Comparison of ENCODE assay signal across 13 cellular contexts in the genomic region with DNA sequence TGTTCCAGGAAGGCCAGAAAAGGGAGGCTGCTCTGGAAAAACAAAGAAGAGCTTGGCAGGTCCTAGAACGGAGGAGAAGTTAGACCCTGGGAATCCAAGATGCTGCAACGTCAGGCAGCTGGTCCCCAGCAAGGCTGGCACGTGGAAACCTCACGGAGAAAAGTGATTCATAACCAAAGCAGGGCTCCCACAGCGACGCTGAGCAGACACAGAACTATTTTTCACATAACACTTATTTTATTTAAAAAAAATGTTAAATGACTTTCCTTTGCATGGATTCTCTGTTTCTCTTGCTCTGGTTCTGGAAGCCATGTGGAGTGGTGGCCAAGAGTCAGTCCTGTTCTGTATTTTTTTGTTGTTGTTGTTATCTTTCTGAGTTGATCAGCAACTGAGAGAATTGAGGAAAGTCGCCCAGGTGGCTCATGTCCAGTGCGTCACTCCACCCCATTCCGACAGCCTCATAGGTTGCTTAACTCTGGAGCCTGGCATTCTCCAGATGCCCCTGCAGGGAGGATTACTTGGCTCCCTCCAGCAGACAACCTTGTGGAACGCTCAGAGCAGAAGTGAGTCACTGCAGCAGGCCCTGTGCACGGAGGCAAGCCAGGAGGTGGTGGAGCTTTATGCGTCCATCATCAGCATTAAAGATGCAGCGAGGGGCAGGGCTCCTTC.
A peak's percentile ranks its signal among the peaks of the same experiment; 100 is the strongest.
DNase-seq lines count a peak whose midpoint lies in the region; ATAC-seq, FAIRE-seq and TF ChIP-seq lines count a peak whose summit lies in the region.
"Had no signal": no experiment of that assay in that cellular context is flagged by ENCODE, and none has a peak within 500 bp of the region (broad histone marks: within the 10 kb centered on the region; RNA-seq: fewer than 3 reads in every experiment).

No MANE protein-coding gene starts in this region.

- H3K18ac ChIP-seq in neuronal stem cell (ENCODE audit: low read length): no peak overlapping the region

- no peaks in the 10 kb centered on the region for H3K79me1 ChIP-seq in neuronal stem cell (ENCODE audit: low read depth, low read length)

- H3K9me3 ChIP-seq in keratinocyte (ENCODE audit: control insufficient read depth, low read depth, low read length) (no peaks in the 10 kb centered on the region), thyroid gland (no peaks in the 10 kb centered on the region), neuronal stem cell (replicated peaks in 1 of 2; ENCODE audit: control insufficient read depth in 2 of 2, insufficient read depth in 1 of 2, low read depth in 1 of 2, low read length in 2 of 2) (peaks cover 0 to 1% of the 10 kb centered on the region in 2 donors)

- CTCF ChIA-PET in MCF 10A (lab: Yijun Ruan, JAX): interaction anchor here (0.8 kb wide), 1 partner anchor 23 kb away, joined by 3 read pairs; no protein-coding TSS in a partner anchor

- H2BK5ac ChIP-seq in neuronal stem cell (ENCODE audit: low read length): no peak overlapping the region

- POLR2A ChIA-PET in MCF 10A (lab: Yijun Ruan, JAX): interaction anchor here (0.5 to 1.5 kb wide), 11 partner anchors 17 to 681 kb away, joined by 3 to 7 read pairs (median 3); partner anchors contain the start of genes HDAC4 and NDUFA10

- peak overlapping the region; percentile 20 for H3K27ac ChIP-seq in keratinocyte (ENCODE audit: control insufficient read depth, insufficient read depth, low read length)
- H3K27ac ChIP-seq in thyroid gland: no peak overlapping the region
- no peak overlapping the region for H3K27ac ChIP-seq in neuronal stem cell (replicated peaks; ENCODE audit: low read length)

- peak overlapping the region; percentile 84 for H3K27ac Mint-ChIP-seq in MCF 10A (ENCODE audit: low read depth, unreplicated experiment)
- H3K27ac Mint-ChIP-seq: activated CD4-positive, alpha-beta T cell treated with anti-CD3 and anti-CD28 coated beads, Interleukin-2, amount 10 ng/mL, durations not matched to agents 24 days and 14 days had no signal

- H3K36me3 ChIP-seq in keratinocyte (ENCODE audit: control insufficient read depth in 2 of 2, extremely low read depth in 1 of 2, insufficient read depth in 2 of 2, low read length in 2 of 2) (no peaks in the 10 kb centered on the region), thyroid gland (no peaks in the 10 kb centered on the region), neuronal stem cell (replicated peaks in 1 of 2; ENCODE audit: control insufficient read depth in 2 of 2, insufficient read depth in 2 of 2, low read length in 2 of 2) (no peaks in the 10 kb centered on the region)

- H3K9me1 ChIP-seq in keratinocyte (ENCODE audit: control insufficient read depth, extremely low read depth, insufficient read depth, low read length): no peaks in the 10 kb centered on the region

- H2AK5ac ChIP-seq in neuronal stem cell (ENCODE audit: low read depth, low read length): no peak overlapping the region

- FAIRE-seq in keratinocyte (lab: Jason Lieb, UNC): peak; percentile 98

- no peak overlapping the region for H3K14ac ChIP-seq in neuronal stem cell (ENCODE audit: low read length)

- DNase-seq in left cardiac atrium: peak; percentile 36
- no peak for DNase-seq in cardiac septum (ENCODE audit: low spot score)
- peak; percentile 95 for DNase-seq in MCF 10A (ENCODE audit: unreplicated experiment)
- DNase-seq in keratinocyte (ENCODE audit: low read depth, low spot score): peak; percentile 59
- no peak for DNase-seq in thyroid gland
- no peak for DNase-seq in NCI-H82 (lab: John Stamatoyannopoulos, UW)
- DNase-seq in neuronal stem cell (ENCODE audit: low spot score): no peak
- DNase-seq: activated CD4-positive, alpha-beta T cell treated with anti-CD3 and anti-CD28 coated beads, Interleukin-2, amount 10 ng/mL, durations not matched to agents 24 days and 14 days; NCI-H1436 treated with DMSO at 0.1 percent for 48 hours; SHP77 treated with DMSO at 0.1 percent for 48 hours had no signal

- no peak for TF ChIP-seq POLR2A in thyroid gland (IDR thresholded peaks at IDR 0.05)

- peaks cover 10% of the 10 kb centered on the region for H3K4me1 Mint-ChIP-seq in MCF 10A (ENCODE audit: insufficient read depth, unreplicated experiment)
- H3K4me1 Mint-ChIP-seq: neural crest cell had no signal

- intact Hi-C loops in left cardiac atrium (cut with DNase I) (no loop called here), cardiac septum (cut with DNase I) (no loop called here), MCF 10A (cut with micrococcal nuclease) (no loop called here), thyroid gland (cut with DNase I) (no loop called here)

- H3K4me3 ChIP-seq in keratinocyte (ENCODE audit: control insufficient read depth in 2 of 3, extremely low read depth in 1 of 3, insufficient read depth in 2 of 3, low read depth in 1 of 3, low read length in 3 of 3) (no peak overlapping the region), thyroid gland (replicated peaks in 1 of 3) (no peak overlapping the region), neuronal stem cell (ENCODE audit: low read length in 2 of 2) (peak overlapping the region in 1 of 2 donors; percentile 48)

- 67 to 83% methylated on average over 12 to 13 of the region's 13 CpGs for WGBS in thyroid gland, 2 donors
- WGBS in neuronal stem cell (ENCODE audit: extremely low coverage in 2 of 2, insufficient read length in 2 of 2, insufficient replicate concordance in 1 of 2), 2 donors: no CpG with 5 or more reads among the region's 13 CpGs

- no peaks in the 10 kb centered on the region for H3K27me3 Mint-ChIP-seq in MCF 10A (ENCODE audit: insufficient read depth, unreplicated experiment)

- H2BK15ac ChIP-seq in neuronal stem cell (ENCODE audit: low read length): no peak overlapping the region

- no peaks in the 10 kb centered on the region for H3K79me2 ChIP-seq in keratinocyte (ENCODE audit: control insufficient read depth, insufficient read depth, low read length)

- BruUV-seq in MCF 10A (replicated peaks; lab: Mats Ljungman, UMichigan): no TSS peak

- no peak overlapping the region for H2BK12ac ChIP-seq in neuronal stem cell (ENCODE audit: low read length)

- no peak overlapping the region for H4K91ac ChIP-seq in neuronal stem cell (ENCODE audit: low read depth, low read length, poor library complexity)

- H3K4ac ChIP-seq in neuronal stem cell (ENCODE audit: low read length): no peak overlapping the region

- H2AFZ ChIP-seq in keratinocyte (ENCODE audit: control insufficient read depth, low read length) (no peak overlapping the region), neuronal stem cell (ENCODE audit: low read length) (no peak overlapping the region)

- peak overlapping the region; percentile 20 for H3K4me3 Mint-ChIP-seq in MCF 10A (ENCODE audit: unreplicated experiment)
- H3K4me3 Mint-ChIP-seq: activated CD4-positive, alpha-beta T cell treated with anti-CD3 and anti-CD28 coated beads, Interleukin-2, amount 10 ng/mL, durations not matched to agents 24 days and 14 days; CD14-positive monocyte; neural crest cell had no signal

- ATAC-seq in left cardiac atrium: peak; percentile 67 to 98
- ATAC-seq in HG02623 (IDR thresholded peaks at IDR 0.05; ENCODE audit: unreplicated experiment): no peak

- H2BK120ac ChIP-seq in neuronal stem cell (ENCODE audit: low read depth, low read length): no peak overlapping the region

- H4K20me1 ChIP-seq in keratinocyte (ENCODE audit: control insufficient read depth, extremely low read depth, insufficient read depth, low read length): no peaks in the 10 kb centered on the region

- no peak overlapping the region for H3K9ac ChIP-seq in keratinocyte (ENCODE audit: control insufficient read depth, extremely low read depth, insufficient read depth, low read length)
- H3K9ac ChIP-seq in neuronal stem cell (ENCODE audit: low read depth, low read length, poor library complexity): no peak overlapping the region

- H3K9me3 Mint-ChIP-seq in MCF 10A (ENCODE audit: unreplicated experiment): no peaks in the 10 kb centered on the region
- H3K9me3 Mint-ChIP-seq: activated CD4-positive, alpha-beta T cell treated with anti-CD3 and anti-CD28 coated beads, Interleukin-2, amount 10 ng/mL, durations not matched to agents 24 days and 14 days had no signal

- H3K27me3 ChIP-seq in keratinocyte (ENCODE audit: control insufficient read depth, extremely low read depth, insufficient read depth, low read length) (no peaks in the 10 kb centered on the region), thyroid gland (no peaks in the 10 kb centered on the region), neuronal stem cell (ENCODE audit: control insufficient read depth in 3 of 3, insufficient read depth in 3 of 3, low read depth in 1 of 3, low read length in 3 of 3) (no peaks in the 10 kb centered on the region)

- dilution Hi-C loops in keratinocyte (cut with MboI; ENCODE audit: extremely low pct_ligation_motif_present, low sequenced_read_pairs): no loop called here

- H3K36me3 Mint-ChIP-seq in MCF 10A (ENCODE audit: insufficient read depth, unreplicated experiment): no peaks in the 10 kb centered on the region
- H3K36me3 Mint-ChIP-seq: CD14-positive monocyte had no signal

- H3K23ac ChIP-seq in neuronal stem cell (ENCODE audit: low read depth, low read length, poor library complexity): no peak overlapping the region

- H3K4me2 ChIP-seq in keratinocyte (ENCODE audit: control insufficient read depth, extremely low read depth, insufficient read depth, low read depth, low read length) (peak overlapping the region; percentile 32), neuronal stem cell (ENCODE audit: insufficient read depth, low read length, poor library complexity, severe bottlenecking) (no peak overlapping the region)

- H3K4me1 ChIP-seq in keratinocyte (ENCODE audit: control insufficient read depth, extremely low read depth, insufficient read depth, low read length) (peaks cover 10% of the 10 kb centered on the region), thyroid gland (no peaks in the 10 kb centered on the region), neuronal stem cell (ENCODE audit: control insufficient read depth in 2 of 2, insufficient read depth in 1 of 2, low read depth in 1 of 2, low read length in 2 of 2) (peaks cover 0 to 2% of the 10 kb centered on the region in 2 donors)

- H4K8ac ChIP-seq in neuronal stem cell (ENCODE audit: low read depth, low read length): no peak overlapping the region

- no peak for TF ChIP-seq CTCF in MCF 10A (IDR thresholded peaks at IDR 0.05; ENCODE audit: unreplicated experiment)
- no peak for TF ChIP-seq CTCF in keratinocyte (optimal IDR thresholded peaks at IDR 0.05 in 1 of 3, IDR thresholded peaks at IDR 0.05 in 1 of 3, conservative IDR thresholded peaks at IDR 0.05 in 1 of 3; ENCODE audit: extremely low read depth in 1 of 3, insufficient read depth in 2 of 3, low read length in 3 of 3)
- no peak for TF ChIP-seq CTCF in thyroid gland (IDR thresholded peaks at IDR 0.05)

Comparison
In these comparisons a context has a peak if more than half of its experiments do, and no peak if none do; other contexts are left out.
1. DNase-seq: peak in left cardiac atrium (single experiment), MCF 10A (single experiment) and keratinocyte (single experiment); none in cardiac septum (single experiment), thyroid gland (0 of 2), NCI-H82 (single experiment) and neuronal stem cell (single experiment).